In genomic region chr3:47117803-47118364, GRCh38 we compare ENCODE assay signal across 1 cellular context.
TF ChIP-seq lines count a peak whose summit lies in the region.

No MANE protein-coding gene starts in this region.

TF ChIP-seq in K562, 482 proteins besides CTCF, POLR2A, EP300 and RAD21 (continued from another document and continues in another):
- TF ChIP-seq E4F1 (CRISPR knock-in tag; IDR thresholded peaks at IDR 0.05; ENCODE audit: borderline replicate concordance) (no peak), TRIM24 (IDR thresholded peaks at IDR 0.05) (peak; percentile 80 to 82; a peak in 3 of 4 replicates), HDAC2 (IDR thresholded peaks at IDR 0.05) (peak; percentile 64; the same call in 1 of the 2 replicates), KLF13 (tag; IDR thresholded peaks at IDR 0.05; ENCODE audit: borderline replicate concordance, low read depth) (no peak), HNRNPL (IDR thresholded peaks at IDR 0.05; ENCODE audit: low read depth, low read length) (no peak), ZNF133 (CRISPR knock-in tag; IDR thresholded peaks at IDR 0.05) (no peak), CBFA2T2 (conservative IDR thresholded peaks at IDR 0.05) (peak; percentile 80), ZNF445 (CRISPR knock-in tag; IDR thresholded peaks at IDR 0.05; ENCODE audit: low read depth) (no peak), NR2F6 (CRISPR knock-in tag; IDR thresholded peaks at IDR 0.05) (no peak), CAMTA2 (CRISPR knock-in tag; conservative IDR thresholded peaks at IDR 0.05) (no peak), ZBTB2 (IDR thresholded peaks at IDR 0.05) (peak; percentile 83; the same call in 1 of the 2 replicates), POLR2B (IDR thresholded peaks at IDR 0.05; ENCODE audit: low read depth, partially characterized antibody) (no peak), HNRNPUL1 (IDR thresholded peaks at IDR 0.05; ENCODE audit: low read length) (no peak), ESRRB (CRISPR knock-in tag; IDR thresholded peaks at IDR 0.05; ENCODE audit: borderline replicate concordance) (no peak), HEY1 (CRISPR knock-in tag; IDR thresholded peaks at IDR 0.05; ENCODE audit: borderline replicate concordance) (no peak), ZBTB12 (CRISPR knock-in tag; IDR thresholded peaks at IDR 0.05) (no peak), E2F5 (CRISPR knock-in tag; IDR thresholded peaks at IDR 0.05) (no peak), TBL1XR1 (IDR thresholded peaks at IDR 0.05; ENCODE audit: low read length in 2 of 2) (peak in 1 of 2 experiments; percentile 43; a peak in 1 of 4 replicates), ZFP91 (CRISPR knock-in tag; IDR thresholded peaks at IDR 0.05) (no peak), DPF2 (IDR thresholded peaks at IDR 0.05) (peak; percentile 97), ZHX1 (conservative IDR thresholded peaks at IDR 0.05; ENCODE audit: low read length) (no peak), PATZ1 (CRISPR knock-in tag; IDR thresholded peaks at IDR 0.05; ENCODE audit: borderline replicate concordance) (no peak), ETV5 (CRISPR knock-in tag; IDR thresholded peaks at IDR 0.05; ENCODE audit: low read depth) (no peak), ZZZ3 (IDR thresholded peaks at IDR 0.05) (no peak), HNRNPLL (IDR thresholded peaks at IDR 0.05; ENCODE audit: low read depth, low read length, poor library complexity, severe bottlenecking) (no peak), CBX8 (IDR thresholded peaks at IDR 0.05; ENCODE audit: borderline replicate concordance, extremely low read depth, low read depth, low read length, poor library complexity, severe bottlenecking) (no peak), ETV1 (tag; conservative IDR thresholded peaks at IDR 0.05; ENCODE audit: low read depth) (peak; percentile 81), TEAD2 (tag; IDR thresholded peaks at IDR 0.05) (no peak), TCFL5 (CRISPR knock-in tag; conservative IDR thresholded peaks at IDR 0.05) (no peak), TCF7 (IDR thresholded peaks at IDR 0.05; ENCODE audit: borderline replicate concordance) (no peak), XRCC3 (IDR thresholded peaks at IDR 0.05) (no peak), SIRT6 (IDR thresholded peaks at IDR 0.05; ENCODE audit: low read depth, low read length) (no peak), JUND (IDR thresholded peaks at IDR 0.05; ENCODE audit: borderline replicate concordance, low read depth, low read length) (no peak), JUND (tag; IDR thresholded peaks at IDR 0.05; ENCODE audit: borderline replicate concordance, low read depth, low read length) (peak; percentile 42; the same call in 1 of the 3 replicates), ZNF311 (CRISPR knock-in tag; IDR thresholded peaks at IDR 0.05) (no peak), CHAMP1 (IDR thresholded peaks at IDR 0.05) (peak; percentile 43; the same call in 1 of the 2 replicates), ETS1 (conservative IDR thresholded peaks at IDR 0.05; ENCODE audit: control insufficient read depth, low read depth, low read length) (no peak), HIVEP1 (CRISPR knock-in tag; IDR thresholded peaks at IDR 0.05) (no peak), ZNF134 (CRISPR knock-in tag; conservative IDR thresholded peaks at IDR 0.05) (no peak), MTA3 (IDR thresholded peaks at IDR 0.05; ENCODE audit: borderline replicate concordance) (no peak), DACH1 (IDR thresholded peaks at IDR 0.05; ENCODE audit: partially characterized antibody) (no peak), ZNF512 (tag; IDR thresholded peaks at IDR 0.05) (no peak), MYC (IDR thresholded peaks at IDR 0.05; ENCODE audit: low read depth, low read length) (no peak), MYC (CRISPR knock-in tag; IDR thresholded peaks at IDR 0.05; ENCODE audit: borderline replicate concordance, low read depth) (no peak), NBN (IDR thresholded peaks at IDR 0.05; ENCODE audit: low read depth) (peak; percentile 60; the same call in 1 of the 2 replicates), FOXJ3 (CRISPR knock-in tag; IDR thresholded peaks at IDR 0.05) (no peak), ZBTB8A (IDR thresholded peaks at IDR 0.05; ENCODE audit: partially characterized antibody) (no peak), ARID1B (IDR thresholded peaks at IDR 0.05) (peak; percentile 95), BRF1 (IDR thresholded peaks at IDR 0.05; ENCODE audit: borderline replicate concordance, extremely low read depth, insufficient read length) (no peak)
